8 cellular contexts compared by ENCODE assay signal in the genomic region with DNA sequence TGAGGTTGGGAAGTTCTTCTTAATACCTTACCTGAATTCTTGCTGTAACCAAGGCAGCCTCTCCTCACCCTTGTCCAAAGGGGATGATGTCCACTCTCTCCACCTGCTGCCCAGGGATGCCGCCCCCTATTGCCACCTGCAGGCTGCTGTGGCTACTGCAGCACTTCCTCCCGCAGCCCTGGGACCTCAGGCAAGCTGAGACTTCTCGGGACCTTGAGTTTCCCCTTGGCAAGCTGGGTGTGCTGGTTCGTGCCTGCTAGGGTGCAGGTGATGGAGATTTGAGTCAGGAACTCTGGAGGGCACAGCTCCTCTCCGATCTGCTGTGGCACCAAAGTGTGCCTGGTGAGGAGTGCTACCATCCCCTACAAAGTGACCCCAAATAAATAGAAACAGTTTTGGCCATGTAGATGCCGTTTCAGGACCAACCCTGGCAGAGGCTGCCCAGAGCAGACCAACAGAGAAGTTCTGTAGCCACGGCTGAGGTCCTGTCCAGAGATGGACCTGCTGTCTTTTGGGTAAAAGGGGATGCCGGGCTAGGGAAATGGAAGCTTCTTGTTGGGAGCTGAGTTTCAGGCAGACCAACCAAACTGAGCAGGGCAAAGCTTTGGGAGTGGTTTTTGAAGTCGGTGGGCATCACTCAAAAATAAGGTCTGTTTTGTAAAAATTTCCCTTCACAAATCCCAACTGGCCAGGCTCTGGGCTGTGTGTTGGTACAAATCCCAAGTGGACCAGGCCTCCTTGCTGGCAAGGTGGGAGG. TPM values are rescaled to one million over a fixed set of nuclear protein-coding genes. Genes with fewer than 3 reads are reported as not detected.
DNase-seq lines count a peak whose midpoint lies in the region; ATAC-seq and TF ChIP-seq lines count a peak whose summit lies in the region.

No MANE protein-coding gene starts in this region.

- H2AFZ ChIP-seq in Karpas-422 (ENCODE audit: low read length): no peak overlapping the region

- H3K4me3 ChIP-seq in Karpas-422 (ENCODE audit: low read length): no peak overlapping the region

- no peaks in the 10 kb centered on the region for H3K9me3 ChIP-seq in Karpas-422 (ENCODE audit: low read length)

- H3K79me2 ChIP-seq in Karpas-422 (ENCODE audit: low read length): no peaks in the 10 kb centered on the region

- H3K36me3 Mint-ChIP-seq in activated B cell treated with CpG ODN at 0.5 μM for 24 hours (ENCODE audit: low read depth) (peaks cover 39% of the 10 kb centered on the region), endothelial cell (ENCODE audit: low read depth, unreplicated experiment) (no peaks in the 10 kb centered on the region)

- H3K4me3 Mint-ChIP-seq in activated B cell treated with CpG ODN at 0.5 μM for 24 hours (no peak overlapping the region), endothelial cell (ENCODE audit: unreplicated experiment) (no peak overlapping the region)

- peak overlapping the region; percentile 59 for H3K27ac Mint-ChIP-seq in activated B cell treated with CpG ODN at 0.5 μM for 24 hours
- no peak overlapping the region for H3K27ac Mint-ChIP-seq in endothelial cell (ENCODE audit: unreplicated experiment)

- CTCF ChIA-PET in activated B cell treated with CpG ODN at 0.5 μM for 24 hours (lab: Charles Lee): interaction anchor here (0.6 to 2.1 kb wide), 6 partner anchors 16 to 202 kb away, joined by 3 to 14 read pairs (median 4); no protein-coding TSS in a partner anchor

- H3K9me2 ChIP-seq in Karpas-422 (replicated peaks; ENCODE audit: insufficient read depth, low read length): no peaks in the 10 kb centered on the region

- DNase-seq in ELF-1 (ENCODE audit: low read depth, low spot score): peak; percentile 76
- peak; percentile 78 for DNase-seq in Karpas-422
- peak; percentile 32 for DNase-seq in activated B cell treated with CpG ODN at 0.5 μM for 24 hours
- DNase-seq in endothelial cell (ENCODE audit: low spot score): peak; percentile 80
- DNase-seq in myocyte (ENCODE audit: low read depth): peak; percentile 34

- H3K36me3 ChIP-seq in Karpas-422 (ENCODE audit: insufficient read depth, low read length): no peaks in the 10 kb centered on the region

- H3K27me3 Mint-ChIP-seq in activated B cell treated with CpG ODN at 0.5 μM for 24 hours (no peaks in the 10 kb centered on the region), endothelial cell (ENCODE audit: unreplicated experiment) (no peaks in the 10 kb centered on the region)

- H3K4me1 Mint-ChIP-seq in activated B cell treated with CpG ODN at 0.5 μM for 24 hours (peaks cover 36% of the 10 kb centered on the region), endothelial cell (ENCODE audit: unreplicated experiment) (no peaks in the 10 kb centered on the region)

- intact Hi-C loops in activated B cell treated with CpG ODN at 0.5 μM for 24 hours (cut with micrococcal nuclease): loop anchor here (1.0 to 2.0 kb wide), 2 partner anchors 30 to 50 kb away; no protein-coding TSS in a partner anchor

- TF ChIP-seq CTCF in activated B cell treated with CpG ODN at 0.5 μM for 24 hours (IDR thresholded peaks at IDR 0.05) (no peak), endothelial cell (IDR thresholded peaks at IDR 0.05; ENCODE audit: unreplicated experiment) (peak; percentile 67)

- H3K27me3 ChIP-seq in Karpas-422 (ENCODE audit: low read length): no peaks in the 10 kb centered on the region

- H3K27ac ChIP-seq in Karpas-422 (ENCODE audit: low read length): no peak overlapping the region

- H4K20me1 ChIP-seq in Karpas-422 (ENCODE audit: insufficient read depth, low read depth, low read length): peaks cover 31% of the 10 kb centered on the region

- no peaks in the 10 kb centered on the region for H3K9me3 Mint-ChIP-seq in activated B cell treated with CpG ODN at 0.5 μM for 24 hours
- no peaks in the 10 kb centered on the region for H3K9me3 Mint-ChIP-seq in endothelial cell (ENCODE audit: unreplicated experiment)

- no peak overlapping the region for H3K4me2 ChIP-seq in Karpas-422 (ENCODE audit: low read depth, low read length, poor library complexity, severe bottlenecking)

- H3K9ac ChIP-seq in Karpas-422 (ENCODE audit: low read length): no peak overlapping the region

- H3K4me1 ChIP-seq in Karpas-422 (ENCODE audit: low read length): no peaks in the 10 kb centered on the region

- peak; percentile 76 for ATAC-seq in activated B cell treated with CpG ODN at 0.5 μM for 24 hours (ENCODE audit: low read depth)
- no peak for ATAC-seq in GM18502 (IDR thresholded peaks at IDR 0.05; ENCODE audit: poor library complexity, unreplicated experiment)
- ATAC-seq in GM19463 (IDR thresholded peaks at IDR 0.05; ENCODE audit: unreplicated experiment): no peak
- no peak for ATAC-seq in HG03469 (IDR thresholded peaks at IDR 0.05; ENCODE audit: unreplicated experiment)

- POLR2A ChIA-PET in activated B cell treated with CpG ODN at 0.5 μM for 24 hours (lab: Charles Lee): interaction anchor here (0.9 to 4.0 kb wide), 2 partner anchors 30 to 135 kb away, joined by 4 to 20 read pairs; a partner anchor contains a TSS

RNA-seq across cellular contexts. Expression of a gene that starts 31.7 kb away (rescaled TPM):
- total RNA-seq in Karpas-422 (2014; rRNA removed; shearing (Covaris generic); ENCODE audit: low replicate concordance): 35.2 and 36.6 TPM in 2 replicates
- total RNA-seq in activated B cell treated with CpG ODN at 0.5 μM for 24 hours: 141 and 153 TPM in 2 replicates
- 1.8 TPM for total RNA-seq in endothelial cell (ENCODE audit: unreplicated experiment)
- total RNA-seq in myocyte: not detected in 2 replicates
- 0.11 TPM for polyA plus RNA-seq in myocyte (2012)

Comparison
In these comparisons a context has a peak if more than half of its experiments do, and no peak if none do; other contexts are left out.
1. RNA of a gene that starts 31.7 kb away (total RNA-seq): 141 to 153 TPM in activated B cell treated with CpG ODN at 0.5 μM for 24 hours and 35.2 to 36.6 TPM in Karpas-422; 1.8 TPM in endothelial cell (single experiment) and not detected in myocyte; every median in the first group is over 10 times any median in the second.
2. Peak in every context shown above with its lines, with median percentiles within 50 percentile points of each other: DNase-seq.